In the genomic region with DNA sequence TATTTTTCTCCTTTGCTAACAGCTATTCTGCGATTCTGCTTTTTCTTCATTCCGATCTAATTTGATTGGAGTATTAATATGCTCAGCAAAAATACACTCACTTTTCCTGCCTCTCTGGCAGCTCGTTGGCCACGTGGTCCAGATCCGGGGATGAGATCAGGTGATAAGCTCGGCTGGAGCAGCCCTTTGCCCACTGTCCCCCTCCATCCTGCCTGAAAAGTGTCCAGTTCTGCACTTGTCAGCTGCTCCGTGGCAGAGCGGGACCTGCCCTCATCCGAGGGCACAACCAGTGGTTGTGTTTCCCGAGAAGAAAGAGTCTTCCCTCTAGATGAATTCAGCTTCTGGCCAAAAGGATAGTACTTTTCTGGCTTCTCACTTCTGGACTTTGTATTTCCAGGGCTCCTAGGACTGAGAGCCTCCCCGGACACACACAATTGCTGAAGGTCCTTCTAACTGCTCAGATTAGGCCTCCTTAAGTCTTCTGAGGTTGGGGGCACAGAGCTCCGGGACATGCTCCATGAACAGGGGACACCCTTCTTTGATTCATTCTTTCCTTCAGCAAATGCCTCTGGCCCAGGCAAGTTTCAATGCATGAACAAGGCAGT, we compare ENCODE assay signal across 21 cellular contexts.
"Had no signal": no experiment of that assay in that cellular context is flagged by ENCODE, and none has a peak within 500 bp of the region (broad histone marks: within the 10 kb centered on the region; RNA-seq: fewer than 3 reads in every experiment).

No MANE protein-coding gene starts in this region.

- H3K27ac Mint-ChIP-seq: activated CD4-positive, alpha-beta T cell treated with anti-CD3 and anti-CD28 coated beads for 36 hours; activated naive CD8-positive, alpha-beta T cell; activated T-helper 1 cell treated with anti-CD3 and anti-CD28 coated beads, Interleukin-12 subunit alpha, Interleukin-12 subunit beta, Interleukin-2, Interleukin-4 antibody, amounts not matched to agents 30 ng/mL and 10 ng/mL and 1 ng/mL, durations not matched to agents 14 hours and 24 hours and 36 hours; natural killer cell treated with Interleukin-12 subunit alpha and Interleukin-12 subunit beta and Interleukin-15 and Interleukin-18, amount 100 ng/mL, for 72 hours; stimulated activated naive B cell treated with anti-CD40 and anti-IgM and Interleukin-4, amounts not matched to agents 10 μg/mL and 1 μg/mL and 100 μg/mL, for 72 hours; T-cell had no signal

- H3K9me3 Mint-ChIP-seq: central memory CD8-positive, alpha-beta T cell; natural killer cell treated with Interleukin-12 subunit alpha and Interleukin-12 subunit beta and Interleukin-15 and Interleukin-18, amount 100 ng/mL, for 72 hours; T-cell had no signal

- H3K4me1 Mint-ChIP-seq: activated CD4-positive, alpha-beta T cell treated with anti-CD3 and anti-CD28 coated beads for 36 hours; central memory CD8-positive, alpha-beta T cell; stimulated activated naive B cell treated with anti-CD40 and anti-IgM and Interleukin-4, amounts not matched to agents 10 μg/mL and 1 μg/mL and 100 μg/mL, for 72 hours; T-cell had no signal

- H3K36me3 Mint-ChIP-seq: activated naive CD8-positive, alpha-beta T cell; natural killer cell treated with Interleukin-12 subunit alpha and Interleukin-12 subunit beta and Interleukin-15 and Interleukin-18, amount 100 ng/mL, for 72 hours; stimulated activated naive B cell treated with anti-CD40 and anti-IgM and Interleukin-4, amounts not matched to agents 10 μg/mL and 1 μg/mL and 100 μg/mL, for 72 hours; T-cell had no signal

- DNase-seq: activated CD4-positive, alpha-beta T cell treated with anti-CD3 and anti-CD28 coated beads for 36 hours; activated CD4-positive, alpha-beta T cell treated with anti-CD3 and anti-CD28 coated beads, Interleukin-2, amount 50 U/mL, for 48 hours; activated naive CD4-positive, alpha-beta T cell; brain microvascular endothelial cell; esophagus squamous epithelium; gastrocnemius medialis; hypothalamus; left ventricle myocardium inferior; mammary epithelial cell; small intestine; stimulated activated CD8-positive, alpha-beta memory T cell treated with anti-CD3 and anti-CD28 coated beads, Interleukin-4, amount 100 ng/mL, for 48 hours; stimulated activated naive B cell treated with anti-CD40 and anti-IgM and Interleukin-4, amounts not matched to agents 10 μg/mL and 1 μg/mL and 100 μg/mL, for 72 hours; T-helper 9 cell; transverse colon had no signal

- ATAC-seq: activated CD4-positive, alpha-beta T cell treated with anti-CD3 and anti-CD28 coated beads for 36 hours; gastrocnemius medialis; natural killer cell treated with Interleukin-12 subunit alpha and Interleukin-12 subunit beta and Interleukin-15 and Interleukin-18, amount 100 ng/mL, for 72 hours; pancreas; right lobe of liver; stimulated activated naive B cell treated with anti-CD40 and anti-IgM and Interleukin-4, amounts not matched to agents 10 μg/mL and 1 μg/mL and 100 μg/mL, for 72 hours; T-cell had no signal

- H3K4me3 Mint-ChIP-seq: activated CD4-positive, alpha-beta T cell treated with anti-CD3 and anti-CD28 coated beads for 36 hours; activated naive CD8-positive, alpha-beta T cell; activated T-helper 1 cell treated with anti-CD3 and anti-CD28 coated beads, Interleukin-12 subunit alpha, Interleukin-12 subunit beta, Interleukin-2, Interleukin-4 antibody, amounts not matched to agents 30 ng/mL and 10 ng/mL and 1 ng/mL, durations not matched to agents 14 hours and 24 hours and 36 hours; central memory CD8-positive, alpha-beta T cell; natural killer cell treated with Interleukin-12 subunit alpha and Interleukin-12 subunit beta and Interleukin-15 and Interleukin-18, amount 100 ng/mL, for 72 hours; stimulated activated naive B cell treated with anti-CD40 and anti-IgM and Interleukin-4, amounts not matched to agents 10 μg/mL and 1 μg/mL and 100 μg/mL, for 72 hours; T-cell had no signal
